ENCODE assay signal across 23 cellular contexts in the genomic region with DNA sequence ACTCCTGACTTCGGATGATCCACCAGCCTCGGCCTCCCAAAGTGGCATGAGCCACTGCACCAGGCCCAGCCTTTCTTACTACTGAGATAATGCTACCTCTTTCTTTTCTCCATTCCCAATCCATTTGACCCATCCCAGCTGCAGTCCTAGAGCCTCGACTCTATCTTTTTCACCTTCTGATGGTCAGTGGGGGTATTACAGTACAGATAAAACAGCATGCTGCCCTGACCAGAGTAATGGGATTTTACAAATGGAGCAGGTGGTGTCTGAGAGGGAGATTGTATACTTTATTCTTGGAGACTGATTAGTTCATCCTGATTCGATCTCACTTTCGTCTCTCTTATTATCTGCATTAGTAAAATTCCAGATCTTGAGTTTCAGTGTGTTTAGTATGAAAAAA.
"Had no signal": no experiment of that assay in that cellular context is flagged by ENCODE, and none has a peak within 500 bp of the region (broad histone marks: within the 10 kb centered on the region; RNA-seq: fewer than 3 reads in every experiment).

No MANE protein-coding gene starts in this region.

- H3K9me3 Mint-ChIP-seq: activated CD4-positive, alpha-beta memory T cell treated with anti-CD3 and anti-CD28 coated beads for 36 hours; activated CD4-positive, alpha-beta T cell treated with anti-CD3 and anti-CD28 coated beads, Interleukin-2, amount 10 ng/mL, durations not matched to agents 7 days and 5 days; activated naive CD4-positive, alpha-beta T cell treated with anti-CD3 and anti-CD28 coated beads for 36 hours; activated T-helper 17 cell treated with anti-CD3 and anti-CD28 coated beads, Interleukin-2, amount 50 U/mL, for 72 hours; central memory CD8-positive, alpha-beta T cell; T-helper 1 cell treated with Interleukin-12 subunit alpha and Interleukin-12 subunit beta and Interleukin-4 antibody, amounts not matched to agents 30 μg/mL and 1 μg/mL, for 36 hours had no signal

- H3K36me3 Mint-ChIP-seq: activated CD4-positive, alpha-beta memory T cell treated with anti-CD3 and anti-CD28 coated beads for 36 hours; activated naive CD8-positive, alpha-beta T cell; brain had no signal

- DNase-seq: activated CD4-positive, alpha-beta memory T cell treated with anti-CD3 and anti-CD28 coated beads for 36 hours; activated CD4-positive, alpha-beta T cell treated with anti-CD3 and anti-CD28 coated beads, Interleukin-2, amount 10 ng/mL, durations not matched to agents 7 days and 5 days; activated CD4-positive, CD25-positive, alpha-beta regulatory T cell; activated CD8-positive, alpha-beta memory T cell treated with anti-CD3 and anti-CD28 coated beads for 24 hours; activated gamma-delta T cell; activated naive CD4-positive, alpha-beta T cell treated with anti-CD3 and anti-CD28 coated beads for 36 hours; activated T-cell treated with anti-CD3 and anti-CD28 coated beads for 4 hours; activated T-cell treated with anti-CD3 and anti-CD28 coated beads, Interleukin-2, amount 50 U/mL, for 48 hours; amygdala; MM.1S; NCI-H1048; NCI-H146; NCI-H1930; NCI-H2171 treated with DMSO at 0.1 percent for 48 hours; NCI-H226; NCI-H526 treated with DMSO at 0.1 percent for 48 hours; SHP77 treated with DMSO at 0.1 percent for 48 hours had no signal

- H3K4me1 Mint-ChIP-seq: activated T-helper 17 cell treated with anti-CD3 and anti-CD28 coated beads, Interleukin-2, amount 50 U/mL, for 72 hours; brain; central memory CD8-positive, alpha-beta T cell had no signal

- ATAC-seq: activated T-helper 17 cell treated with anti-CD3 and anti-CD28 coated beads, Interleukin-2, amount 50 U/mL, for 72 hours had no signal

- H3K27ac Mint-ChIP-seq: activated CD4-positive, alpha-beta memory T cell treated with anti-CD3 and anti-CD28 coated beads for 36 hours; activated CD4-positive, alpha-beta T cell treated with anti-CD3 and anti-CD28 coated beads, Interleukin-2, amount 10 ng/mL, durations not matched to agents 7 days and 5 days; activated naive CD4-positive, alpha-beta T cell treated with anti-CD3 and anti-CD28 coated beads for 36 hours; activated naive CD8-positive, alpha-beta T cell; activated T-helper 17 cell treated with anti-CD3 and anti-CD28 coated beads, Interleukin-2, amount 50 U/mL, for 72 hours; brain; T-helper 1 cell treated with Interleukin-12 subunit alpha and Interleukin-12 subunit beta and Interleukin-4 antibody, amounts not matched to agents 30 μg/mL and 1 μg/mL, for 36 hours had no signal

- FAIRE-seq: RCC 7860 had no signal

- H3K4me3 Mint-ChIP-seq: activated CD4-positive, alpha-beta memory T cell treated with anti-CD3 and anti-CD28 coated beads for 36 hours; activated CD4-positive, alpha-beta T cell treated with anti-CD3 and anti-CD28 coated beads, Interleukin-2, amount 10 ng/mL, durations not matched to agents 7 days and 5 days; activated naive CD4-positive, alpha-beta T cell treated with anti-CD3 and anti-CD28 coated beads for 36 hours; activated naive CD8-positive, alpha-beta T cell; activated T-helper 17 cell treated with anti-CD3 and anti-CD28 coated beads, Interleukin-2, amount 50 U/mL, for 72 hours; brain; central memory CD8-positive, alpha-beta T cell; T-helper 1 cell treated with Interleukin-12 subunit alpha and Interleukin-12 subunit beta and Interleukin-4 antibody, amounts not matched to agents 30 μg/mL and 1 μg/mL, for 36 hours had no signal
